Comparison of ENCODE assay signal across 8 cellular contexts in the genomic region with DNA sequence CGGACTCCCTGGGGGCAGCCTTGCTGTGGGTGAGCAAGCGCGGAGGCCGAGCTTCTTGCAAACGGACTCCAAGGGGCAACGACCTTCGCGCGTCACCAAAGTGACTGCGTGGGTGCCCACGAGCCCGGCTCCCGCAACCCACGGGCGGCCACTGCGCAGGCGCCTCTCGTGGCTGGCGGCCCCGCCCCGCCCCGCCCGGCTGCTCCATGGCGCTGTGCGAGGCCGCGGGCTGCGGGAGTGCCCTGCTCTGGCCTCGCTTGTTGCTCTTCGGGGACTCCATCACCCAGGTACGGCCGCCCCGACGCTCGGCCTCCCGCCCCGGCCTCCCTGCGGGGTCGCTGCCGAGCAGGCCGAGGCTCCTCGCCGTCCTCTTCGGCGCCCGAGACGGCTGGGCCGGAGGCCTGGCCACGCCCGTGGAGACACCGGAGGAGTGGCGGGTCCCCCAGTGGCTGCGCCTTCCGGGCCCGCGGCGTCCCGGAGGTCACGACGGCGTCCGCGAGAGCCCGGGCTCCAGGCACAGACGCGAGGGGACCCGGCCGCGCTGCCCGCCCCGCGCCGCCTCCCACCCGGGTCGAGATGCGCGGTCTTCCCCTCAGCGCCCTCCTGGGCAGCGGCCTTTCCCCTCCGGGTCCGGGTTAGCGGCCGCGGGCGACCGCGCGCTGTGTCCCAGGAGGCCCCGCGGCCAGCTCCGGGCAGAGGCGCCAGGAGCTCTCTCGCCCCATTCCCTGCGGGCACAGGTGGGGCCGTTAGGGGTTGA. TPM values are rescaled to one million over a fixed set of nuclear protein-coding genes. Genes with fewer than 3 reads are reported as not detected.
A peak's percentile ranks its signal among the peaks of the same experiment; 100 is the strongest.
DNase-seq lines count a peak whose midpoint lies in the region; ATAC-seq and TF ChIP-seq lines count a peak whose summit lies in the region.

A gene with protein sequence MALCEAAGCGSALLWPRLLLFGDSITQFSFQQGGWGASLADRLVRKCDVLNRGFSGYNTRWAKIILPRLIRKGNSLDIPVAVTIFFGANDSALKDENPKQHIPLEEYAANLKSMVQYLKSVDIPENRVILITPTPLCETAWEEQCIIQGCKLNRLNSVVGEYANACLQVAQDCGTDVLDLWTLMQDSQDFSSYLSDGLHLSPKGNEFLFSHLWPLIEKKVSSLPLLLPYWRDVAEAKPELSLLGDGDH (plus strand): TSS at position 191 of the 757 bp plus-strand sequence. CDS start 16 bp downstream, at position 207.

- peaks cover 11 to 44% of the 10 kb centered on the region in 2 donors for H3K4me1 ChIP-seq in thoracic aorta (ENCODE audit: control insufficient read depth in 1 of 2, low read depth in 2 of 2)

- H3K9me3 ChIP-seq in CD4-positive, alpha-beta T cell (ENCODE audit: control insufficient read depth, low read length) = no peaks in the 10 kb centered on the region
- no peaks in the 10 kb centered on the region for H3K9me3 ChIP-seq in thoracic aorta

- peak within 1 kb of the TSS; percentile 88 for H3K4me3 Mint-ChIP-seq in CD4-positive, alpha-beta T cell
- H3K4me3 Mint-ChIP-seq in activated naive CD4-positive, alpha-beta T cell treated with anti-CD3 and anti-CD28 coated beads, Interleukin-2, amount 10 ng/mL, durations not matched to agents 7 days and 5 days = peak within 1 kb of the TSS; percentile 76
- peak within 1 kb of the TSS; percentile 74 for H3K4me3 Mint-ChIP-seq in osteocyte (ENCODE audit: unreplicated experiment)

- no peaks in the 10 kb centered on the region for H3K36me3 ChIP-seq in thoracic aorta

- H3K27ac Mint-ChIP-seq in CD4-positive, alpha-beta T cell = peak within 1 kb of the TSS; percentile 92
- H3K27ac Mint-ChIP-seq in activated naive CD4-positive, alpha-beta T cell treated with anti-CD3 and anti-CD28 coated beads, Interleukin-2, amount 10 ng/mL, durations not matched to agents 7 days and 5 days = peak within 1 kb of the TSS; percentile 89
- H3K27ac Mint-ChIP-seq in osteocyte (ENCODE audit: unreplicated experiment) = peak within 1 kb of the TSS; percentile 78

- H3K27ac ChIP-seq in CD4-positive, alpha-beta T cell (ENCODE audit: low read depth, low read length) = peak within 1 kb of the TSS; percentile 90
- H3K27ac ChIP-seq in thoracic aorta = peak within 1 kb of the TSS; percentile 76 to 84

- H3K36me3 Mint-ChIP-seq in CD4-positive, alpha-beta T cell (ENCODE audit: low read depth) = peaks cover 49% of the 10 kb centered on the region
- peaks cover 48% of the 10 kb centered on the region for H3K36me3 Mint-ChIP-seq in activated naive CD4-positive, alpha-beta T cell treated with anti-CD3 and anti-CD28 coated beads, Interleukin-2, amount 10 ng/mL, durations not matched to agents 7 days and 5 days
- H3K36me3 Mint-ChIP-seq in osteocyte (ENCODE audit: unreplicated experiment) = peaks cover 22% of the 10 kb centered on the region

- POLR2A ChIA-PET in CD4-positive, alpha-beta T cell (lab: Charles Lee) = interaction anchor here (0.6 to 3.3 kb wide), 17 partner anchors 8 to 793 kb away, joined by 3 to 50 read pairs (median 3); a partner anchor contains a TSS

- H3K4me1 Mint-ChIP-seq in CD4-positive, alpha-beta T cell (ENCODE audit: low read depth) = peaks cover 60% of the 10 kb centered on the region
- H3K4me1 Mint-ChIP-seq in activated naive CD4-positive, alpha-beta T cell treated with anti-CD3 and anti-CD28 coated beads, Interleukin-2, amount 10 ng/mL, durations not matched to agents 7 days and 5 days = peaks cover 51% of the 10 kb centered on the region
- H3K4me1 Mint-ChIP-seq in osteocyte (ENCODE audit: unreplicated experiment) = peaks cover 30% of the 10 kb centered on the region

- no peaks in the 10 kb centered on the region for H3K27me3 Mint-ChIP-seq in CD4-positive, alpha-beta T cell
- H3K27me3 Mint-ChIP-seq in activated naive CD4-positive, alpha-beta T cell treated with anti-CD3 and anti-CD28 coated beads, Interleukin-2, amount 10 ng/mL, durations not matched to agents 7 days and 5 days = no peaks in the 10 kb centered on the region
- no peaks in the 10 kb centered on the region for H3K27me3 Mint-ChIP-seq in osteocyte (ENCODE audit: unreplicated experiment)

- in situ Hi-C loops in SK-MEL-5 (cut with HindIII; ENCODE audit: low pct_unique_long_range_greater_than_20kb, low sequenced_read_pairs) = no loop called here

- peak; percentile 81 for ATAC-seq in CD4-positive, alpha-beta T cell (ENCODE audit: poor library complexity)
- ATAC-seq in HG03442 (IDR thresholded peaks at IDR 0.05; ENCODE audit: unreplicated experiment) (peak; percentile 74), thoracic aorta (ENCODE audit: insufficient number of reproducible peaks, low FRiP score, low read depth) (peak; percentile 45)

- no peak for TF ChIP-seq CTCF in CD4-positive, alpha-beta T cell (IDR thresholded peaks at IDR 0.05)
- TF ChIP-seq CTCF in osteocyte (IDR thresholded peaks at IDR 0.05) = peak; percentile 12
- TF ChIP-seq CTCF in thoracic aorta (IDR thresholded peaks at IDR 0.05) = no peak

- intact Hi-C loops in CD4-positive, alpha-beta T cell (cut with DNase I, micrococcal nuclease) = loop anchor here (1.0 to 10.0 kb wide), 6 partner anchors 51 to 570 kb away; a partner anchor contains a TSS

- H3K9me3 Mint-ChIP-seq in CD4-positive, alpha-beta T cell = no peaks in the 10 kb centered on the region
- H3K9me3 Mint-ChIP-seq in activated naive CD4-positive, alpha-beta T cell treated with anti-CD3 and anti-CD28 coated beads, Interleukin-2, amount 10 ng/mL, durations not matched to agents 7 days and 5 days = no peaks in the 10 kb centered on the region
- no peaks in the 10 kb centered on the region for H3K9me3 Mint-ChIP-seq in osteocyte (ENCODE audit: unreplicated experiment)

- peak; percentile 54 to 78 (median 70) for DNase-seq in CD4-positive, alpha-beta T cell
- peak; percentile 65 for DNase-seq in GM19240 (ENCODE audit: insufficient read length, low spot score)
- DNase-seq in SK-MEL-5 (ENCODE audit: low read depth, low spot score) = peak; percentile 51
- DNase-seq in activated naive CD4-positive, alpha-beta T cell treated with anti-CD3 and anti-CD28 coated beads, Interleukin-2, amount 10 ng/mL, durations not matched to agents 7 days and 5 days = peak; percentile 78
- no peak for DNase-seq in glomerular endothelial cell (ENCODE audit: extremely low read depth, low read depth, low spot score)
- no peak for DNase-seq in osteocyte (ENCODE audit: extremely low spot score, unreplicated experiment)
- DNase-seq in thoracic aorta (ENCODE audit: low spot score) = no peak

- no peaks in the 10 kb centered on the region for H3K27me3 ChIP-seq in CD4-positive, alpha-beta T cell (ENCODE audit: control insufficient read depth, insufficient read depth, low read length)
- H3K27me3 ChIP-seq in thoracic aorta (replicated peaks; ENCODE audit: insufficient read depth) = no peaks in the 10 kb centered on the region

- CTCF ChIA-PET in CD4-positive, alpha-beta T cell (lab: Charles Lee) = no interaction called here
- CTCF ChIA-PET in activated naive CD4-positive, alpha-beta T cell treated with anti-CD3 and anti-CD28 coated beads, Interleukin-2, amount 10 ng/mL, durations not matched to agents 7 days and 5 days (lab: Charles Lee) = interaction anchor here (0.8 to 1.7 kb wide), 4 partner anchors 8 to 82 kb away, joined by 3 to 4 read pairs (median 3); no protein-coding TSS in a partner anchor

- peak within 1 kb of the TSS; percentile 89 for H3K4me3 ChIP-seq in thoracic aorta

RNA-seq across cellular contexts. Expression of the gene that starts here (rescaled TPM):
- 10 to 100 TPM; 54.8 to 57.3 TPM for total RNA-seq in CD4-positive, alpha-beta T cell
- total RNA-seq in SK-MEL-5 (2014; rRNA removed; shearing (Covaris generic)) = 67.6 and 68.4 TPM in 2 replicates
- 33.2 and 35.7 TPM in 2 replicates for polyA plus RNA-seq in SK-MEL-5 (2015; cell fraction: cytosol; rRNA removed)
- polyA plus RNA-seq in SK-MEL-5 (2015; cell fraction: nucleus; rRNA removed) = 23.0 and 28.8 TPM in 2 replicates
- 27.1 and 42.2 TPM in 2 replicates for total RNA-seq in glomerular endothelial cell
- total RNA-seq in osteocyte = 68.7 and 71.6 TPM in 2 replicates
- total RNA-seq in thoracic aorta = 10 to 100 TPM; 48.1 to 53.6 TPM

Comparison
In these comparisons a context has a peak if more than half of its experiments do, and no peak if none do; other contexts are left out.
1. DNase-seq: peak in CD4-positive, alpha-beta T cell (10 of 10), GM19240 (single experiment), SK-MEL-5 (single experiment) and activated naive CD4-positive, alpha-beta T cell treated with anti-CD3 and anti-CD28 coated beads, Interleukin-2, amount 10 ng/mL, durations not matched to agents 7 days and 5 days (single experiment); none in glomerular endothelial cell (single experiment), osteocyte (single experiment) and thoracic aorta (single experiment).
2. Peak in every context shown above with its lines, with median percentiles within 50 percentile points of each other: ATAC-seq, H3K27ac Mint-ChIP-seq and H3K4me3 Mint-ChIP-seq.